In genomic region chr3:56894912-56895431, GRCh38 we compare ENCODE assay signal across 11 cellular contexts.
DNase-seq lines count a peak whose midpoint lies in the region; ATAC-seq, FAIRE-seq and TF ChIP-seq lines count a peak whose summit lies in the region.
"Had no signal": no experiment of that assay in that cellular context is flagged by ENCODE, and none has a peak within 500 bp of the region (broad histone marks: within the 10 kb centered on the region; RNA-seq: fewer than 3 reads in every experiment).

No MANE protein-coding gene starts in this region.

- H3K27me3 Mint-ChIP-seq in CD8-positive, alpha-beta T cell (ENCODE audit: low read depth), result no peaks in the 10 kb centered on the region
- no peaks in the 10 kb centered on the region for H3K27me3 Mint-ChIP-seq in activated CD8-positive, alpha-beta T cell treated with anti-CD3 and anti-CD28 coated beads for 36 hours
- H3K27me3 Mint-ChIP-seq in nephron progenitor cell (ENCODE audit: low read depth, poor library complexity), result peaks cover 3% of the 10 kb centered on the region

- peak; percentile 75 for ATAC-seq in CD8-positive, alpha-beta T cell
- peak; percentile 69 for ATAC-seq in GM21390 (IDR thresholded peaks at IDR 0.05; ENCODE audit: unreplicated experiment)
- ATAC-seq in activated CD8-positive, alpha-beta T cell treated with anti-CD3 and anti-CD28 coated beads for 36 hours, result peak; percentile 82
- ATAC-seq: right lobe of liver had no signal

- H4K20me1 ChIP-seq in keratinocyte (ENCODE audit: control insufficient read depth, extremely low read depth, insufficient read depth, low read length), result no peaks in the 10 kb centered on the region

- no peaks in the 10 kb centered on the region for H3K27me3 ChIP-seq in CD8-positive, alpha-beta T cell (ENCODE audit: insufficient read depth, low read length)
- no peaks in the 10 kb centered on the region for H3K27me3 ChIP-seq in keratinocyte (ENCODE audit: control insufficient read depth, extremely low read depth, insufficient read depth, low read length)
- H3K27me3 ChIP-seq: right lobe of liver had no signal

- no peaks in the 10 kb centered on the region for H3K9me3 ChIP-seq in CD8-positive, alpha-beta T cell (ENCODE audit: low read length)
- no peaks in the 10 kb centered on the region for H3K9me3 ChIP-seq in keratinocyte (ENCODE audit: control insufficient read depth, low read depth, low read length)
- H3K9me3 ChIP-seq: right lobe of liver had no signal

- H3K4me1 ChIP-seq in CD8-positive, alpha-beta T cell (ENCODE audit: insufficient read depth, low read length), result peaks cover 40% of the 10 kb centered on the region
- no peaks in the 10 kb centered on the region for H3K4me1 ChIP-seq in keratinocyte (ENCODE audit: control insufficient read depth, extremely low read depth, insufficient read depth, low read length)
- H3K4me1 ChIP-seq: right lobe of liver had no signal

- no peak overlapping the region for H3K4me2 ChIP-seq in keratinocyte (ENCODE audit: control insufficient read depth, extremely low read depth, insufficient read depth, low read depth, low read length)

- intact Hi-C loops in CD8-positive, alpha-beta T cell (cut with DNase I, micrococcal nuclease), result loop anchor here in 1 of 2 experiments (2.0 kb wide), 1 partner anchor 22 kb away; no protein-coding TSS in a partner anchor
- intact Hi-C loops in activated CD8-positive, alpha-beta T cell treated with anti-CD3 and anti-CD28 coated beads for 36 hours (cut with micrococcal nuclease), result no loop called here

- no peak overlapping the region for H3K4me3 ChIP-seq in CD8-positive, alpha-beta T cell (ENCODE audit: low read depth, low read length)
- no peak overlapping the region for H3K4me3 ChIP-seq in keratinocyte (ENCODE audit: control insufficient read depth in 2 of 3, extremely low read depth in 1 of 3, insufficient read depth in 2 of 3, low read depth in 1 of 3, low read length in 3 of 3)
- H3K4me3 ChIP-seq: right lobe of liver had no signal

- TF ChIP-seq CTCF in CD8-positive, alpha-beta T cell (IDR thresholded peaks at IDR 0.05), result no peak
- no peak for TF ChIP-seq CTCF in activated CD8-positive, alpha-beta T cell treated with anti-CD3 and anti-CD28 coated beads for 36 hours (IDR thresholded peaks at IDR 0.05)
- TF ChIP-seq CTCF in keratinocyte (optimal IDR thresholded peaks at IDR 0.05 in 1 of 3, IDR thresholded peaks at IDR 0.05 in 1 of 3, conservative IDR thresholded peaks at IDR 0.05 in 1 of 3; ENCODE audit: extremely low read depth in 1 of 3, insufficient read depth in 2 of 3, low read length in 3 of 3) (no peak), nephron progenitor cell (IDR thresholded peaks at IDR 0.05) (no peak)

- FAIRE-seq in keratinocyte (lab: Jason Lieb, UNC), result peak; percentile 48
- FAIRE-seq: HTR-8/SVneo had no signal

- CTCF ChIA-PET in CD8-positive, alpha-beta T cell (lab: Charles Lee), result no interaction called here
- CTCF ChIA-PET in activated CD8-positive, alpha-beta T cell treated with anti-CD3 and anti-CD28 coated beads for 36 hours (lab: Charles Lee), result interaction anchor here (0.8 to 1.6 kb wide), 2 partner anchors 21 to 93 kb away, joined by 3 to 5 read pairs; no protein-coding TSS in a partner anchor

- no peak overlapping the region for H3K27ac ChIP-seq in CD8-positive, alpha-beta T cell (ENCODE audit: low read depth, low read length)
- no peak overlapping the region for H3K27ac ChIP-seq in keratinocyte (ENCODE audit: control insufficient read depth, insufficient read depth, low read length)
- H3K27ac ChIP-seq: right lobe of liver had no signal

- no peaks in the 10 kb centered on the region for H3K36me3 ChIP-seq in CD8-positive, alpha-beta T cell (ENCODE audit: insufficient read depth, low read length)
- H3K36me3 ChIP-seq in keratinocyte (ENCODE audit: control insufficient read depth in 2 of 2, extremely low read depth in 1 of 2, insufficient read depth in 2 of 2, low read length in 2 of 2), result no peaks in the 10 kb centered on the region
- H3K36me3 ChIP-seq: right lobe of liver had no signal

- no peak overlapping the region for H2AFZ ChIP-seq in keratinocyte (ENCODE audit: control insufficient read depth, low read length)

- dilution Hi-C loops in keratinocyte (cut with MboI; ENCODE audit: extremely low pct_ligation_motif_present, low sequenced_read_pairs), result no loop called here

- H3K4me1 Mint-ChIP-seq in CD8-positive, alpha-beta T cell (ENCODE audit: low read depth), result peaks cover 73% of the 10 kb centered on the region
- H3K4me1 Mint-ChIP-seq in activated CD8-positive, alpha-beta T cell treated with anti-CD3 and anti-CD28 coated beads for 36 hours (ENCODE audit: low read depth), result peaks cover 68% of the 10 kb centered on the region
- peaks cover 21% of the 10 kb centered on the region for H3K4me1 Mint-ChIP-seq in nephron progenitor cell

- H3K27ac Mint-ChIP-seq in CD8-positive, alpha-beta T cell, result peak overlapping the region; percentile 73
- H3K27ac Mint-ChIP-seq in activated CD8-positive, alpha-beta T cell treated with anti-CD3 and anti-CD28 coated beads for 36 hours, result peak overlapping the region; percentile 30
- no peak overlapping the region for H3K27ac Mint-ChIP-seq in nephron progenitor cell

- H3K4me3 Mint-ChIP-seq in CD8-positive, alpha-beta T cell, result peak overlapping the region; percentile 62
- H3K4me3 Mint-ChIP-seq in activated CD8-positive, alpha-beta T cell treated with anti-CD3 and anti-CD28 coated beads for 36 hours, result peak overlapping the region; percentile 47
- H3K4me3 Mint-ChIP-seq in nephron progenitor cell, result no peak overlapping the region

- POLR2A ChIA-PET in CD8-positive, alpha-beta T cell (lab: Charles Lee), result interaction anchor here (1.6 kb wide), 1 partner anchor 21 kb away, joined by 4 read pairs; no protein-coding TSS in a partner anchor
- POLR2A ChIA-PET in activated CD8-positive, alpha-beta T cell treated with anti-CD3 and anti-CD28 coated beads for 36 hours (lab: Charles Lee), result interaction anchor here (0.7 to 1.4 kb wide), 3 partner anchors 8 to 23 kb away, joined by 3 to 4 read pairs (median 3); no protein-coding TSS in a partner anchor

- no peaks in the 10 kb centered on the region for H3K9me3 Mint-ChIP-seq in CD8-positive, alpha-beta T cell
- no peaks in the 10 kb centered on the region for H3K9me3 Mint-ChIP-seq in activated CD8-positive, alpha-beta T cell treated with anti-CD3 and anti-CD28 coated beads for 36 hours
- H3K9me3 Mint-ChIP-seq in nephron progenitor cell, result no peaks in the 10 kb centered on the region

- peak in 1 of 7 experiments; percentile 28 for DNase-seq in CD8-positive, alpha-beta T cell
- peak; percentile 73 for DNase-seq in activated CD8-positive, alpha-beta T cell treated with anti-CD3 and anti-CD28 coated beads for 36 hours
- no peak for DNase-seq in keratinocyte (ENCODE audit: low read depth, low spot score)
- no peak for DNase-seq in nephron progenitor cell
- no peak for DNase-seq in cerebellum (ENCODE audit: low spot score)
- no peak for DNase-seq in NCI-H1417 treated with DMSO at 0.1 percent for 48 hours (lab: John Stamatoyannopoulos, UW)
- DNase-seq in NCI-H345 (lab: John Stamatoyannopoulos, UW), result no peak
- DNase-seq: right lobe of liver, SW 1271 had no signal

- H3K36me3 Mint-ChIP-seq in CD8-positive, alpha-beta T cell, result peaks cover 6% of the 10 kb centered on the region
- H3K36me3 Mint-ChIP-seq in activated CD8-positive, alpha-beta T cell treated with anti-CD3 and anti-CD28 coated beads for 36 hours (ENCODE audit: low read depth), result peaks cover 10% of the 10 kb centered on the region
- no peaks in the 10 kb centered on the region for H3K36me3 Mint-ChIP-seq in nephron progenitor cell (ENCODE audit: low read depth)

- H3K79me2 ChIP-seq in keratinocyte (ENCODE audit: control insufficient read depth, insufficient read depth, low read length), result no peaks in the 10 kb centered on the region

- no peaks in the 10 kb centered on the region for H3K9me1 ChIP-seq in keratinocyte (ENCODE audit: control insufficient read depth, extremely low read depth, insufficient read depth, low read length)

- no peak overlapping the region for H3K9ac ChIP-seq in keratinocyte (ENCODE audit: control insufficient read depth, extremely low read depth, insufficient read depth, low read length)
